1 cellular context compared by ENCODE assay signal in the genomic region with DNA sequence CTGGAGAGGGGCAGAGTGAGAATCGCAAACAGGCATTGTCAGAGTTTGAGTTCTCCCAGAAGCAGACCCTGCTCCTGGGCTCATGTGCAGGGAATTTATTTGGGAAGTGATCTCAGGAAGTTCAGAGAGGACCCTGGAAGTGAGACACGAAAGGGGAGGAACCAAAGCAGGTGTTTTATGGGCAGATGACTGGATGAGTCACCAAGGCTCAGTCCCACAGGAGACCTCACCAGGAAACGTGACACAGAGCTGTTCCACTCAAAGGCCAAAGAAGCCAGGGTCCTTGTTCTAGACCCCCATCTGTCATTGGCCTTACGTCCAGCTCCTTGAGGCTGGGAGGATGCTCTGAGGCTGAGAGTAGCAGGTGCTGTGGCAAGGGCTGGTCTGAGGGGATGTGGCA.
TF ChIP-seq lines count a peak whose summit lies in the region.

No MANE protein-coding gene starts in this region.

TF ChIP-seq in WTC11, 78 proteins besides CTCF, POLR2A, EP300 and RAD21 (continued from another document):
- TF ChIP-seq, protein P1, sequence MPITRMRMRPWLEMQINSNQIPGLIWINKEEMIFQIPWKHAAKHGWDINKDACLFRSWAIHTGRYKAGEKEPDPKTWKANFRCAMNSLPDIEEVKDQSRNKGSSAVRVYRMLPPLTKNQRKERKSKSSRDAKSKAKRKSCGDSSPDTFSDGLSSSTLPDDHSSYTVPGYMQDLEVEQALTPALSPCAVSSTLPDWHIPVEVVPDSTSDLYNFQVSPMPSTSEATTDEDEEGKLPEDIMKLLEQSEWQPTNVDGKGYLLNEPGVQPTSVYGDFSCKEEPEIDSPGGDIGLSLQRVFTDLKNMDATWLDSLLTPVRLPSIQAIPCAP (CRISPR knock-in tag; IDR thresholded peaks at IDR 0.05): no peak
- TF ChIP-seq TP53 (CRISPR knock-in tag; IDR thresholded peaks at IDR 0.05) (no peak), ZNF671 (CRISPR knock-in tag; IDR thresholded peaks at IDR 0.05) (no peak), ZNF263 (CRISPR knock-in tag; IDR thresholded peaks at IDR 0.05; ENCODE audit: low read depth) (no peak), GABPB1 (CRISPR knock-in tag; IDR thresholded peaks at IDR 0.05) (no peak), ZBTB21 (CRISPR knock-in tag; IDR thresholded peaks at IDR 0.05; ENCODE audit: borderline replicate concordance) (no peak), ZNF317 (CRISPR knock-in tag; IDR thresholded peaks at IDR 0.05; ENCODE audit: borderline replicate concordance, low read depth) (no peak)
- TF ChIP-seq, protein P2, sequence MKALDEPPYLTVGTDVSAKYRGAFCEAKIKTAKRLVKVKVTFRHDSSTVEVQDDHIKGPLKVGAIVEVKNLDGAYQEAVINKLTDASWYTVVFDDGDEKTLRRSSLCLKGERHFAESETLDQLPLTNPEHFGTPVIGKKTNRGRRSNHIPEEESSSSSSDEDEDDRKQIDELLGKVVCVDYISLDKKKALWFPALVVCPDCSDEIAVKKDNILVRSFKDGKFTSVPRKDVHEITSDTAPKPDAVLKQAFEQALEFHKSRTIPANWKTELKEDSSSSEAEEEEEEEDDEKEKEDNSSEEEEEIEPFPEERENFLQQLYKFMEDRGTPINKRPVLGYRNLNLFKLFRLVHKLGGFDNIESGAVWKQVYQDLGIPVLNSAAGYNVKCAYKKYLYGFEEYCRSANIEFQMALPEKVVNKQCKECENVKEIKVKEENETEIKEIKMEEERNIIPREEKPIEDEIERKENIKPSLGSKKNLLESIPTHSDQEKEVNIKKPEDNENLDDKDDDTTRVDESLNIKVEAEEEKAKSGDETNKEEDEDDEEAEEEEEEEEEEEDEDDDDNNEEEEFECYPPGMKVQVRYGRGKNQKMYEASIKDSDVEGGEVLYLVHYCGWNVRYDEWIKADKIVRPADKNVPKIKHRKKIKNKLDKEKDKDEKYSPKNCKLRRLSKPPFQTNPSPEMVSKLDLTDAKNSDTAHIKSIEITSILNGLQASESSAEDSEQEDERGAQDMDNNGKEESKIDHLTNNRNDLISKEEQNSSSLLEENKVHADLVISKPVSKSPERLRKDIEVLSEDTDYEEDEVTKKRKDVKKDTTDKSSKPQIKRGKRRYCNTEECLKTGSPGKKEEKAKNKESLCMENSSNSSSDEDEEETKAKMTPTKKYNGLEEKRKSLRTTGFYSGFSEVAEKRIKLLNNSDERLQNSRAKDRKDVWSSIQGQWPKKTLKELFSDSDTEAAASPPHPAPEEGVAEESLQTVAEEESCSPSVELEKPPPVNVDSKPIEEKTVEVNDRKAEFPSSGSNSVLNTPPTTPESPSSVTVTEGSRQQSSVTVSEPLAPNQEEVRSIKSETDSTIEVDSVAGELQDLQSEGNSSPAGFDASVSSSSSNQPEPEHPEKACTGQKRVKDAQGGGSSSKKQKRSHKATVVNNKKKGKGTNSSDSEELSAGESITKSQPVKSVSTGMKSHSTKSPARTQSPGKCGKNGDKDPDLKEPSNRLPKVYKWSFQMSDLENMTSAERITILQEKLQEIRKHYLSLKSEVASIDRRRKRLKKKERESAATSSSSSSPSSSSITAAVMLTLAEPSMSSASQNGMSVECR (CRISPR knock-in tag; IDR thresholded peaks at IDR 0.05; ENCODE audit: borderline replicate concordance): no peak
- TF ChIP-seq, protein P3, sequence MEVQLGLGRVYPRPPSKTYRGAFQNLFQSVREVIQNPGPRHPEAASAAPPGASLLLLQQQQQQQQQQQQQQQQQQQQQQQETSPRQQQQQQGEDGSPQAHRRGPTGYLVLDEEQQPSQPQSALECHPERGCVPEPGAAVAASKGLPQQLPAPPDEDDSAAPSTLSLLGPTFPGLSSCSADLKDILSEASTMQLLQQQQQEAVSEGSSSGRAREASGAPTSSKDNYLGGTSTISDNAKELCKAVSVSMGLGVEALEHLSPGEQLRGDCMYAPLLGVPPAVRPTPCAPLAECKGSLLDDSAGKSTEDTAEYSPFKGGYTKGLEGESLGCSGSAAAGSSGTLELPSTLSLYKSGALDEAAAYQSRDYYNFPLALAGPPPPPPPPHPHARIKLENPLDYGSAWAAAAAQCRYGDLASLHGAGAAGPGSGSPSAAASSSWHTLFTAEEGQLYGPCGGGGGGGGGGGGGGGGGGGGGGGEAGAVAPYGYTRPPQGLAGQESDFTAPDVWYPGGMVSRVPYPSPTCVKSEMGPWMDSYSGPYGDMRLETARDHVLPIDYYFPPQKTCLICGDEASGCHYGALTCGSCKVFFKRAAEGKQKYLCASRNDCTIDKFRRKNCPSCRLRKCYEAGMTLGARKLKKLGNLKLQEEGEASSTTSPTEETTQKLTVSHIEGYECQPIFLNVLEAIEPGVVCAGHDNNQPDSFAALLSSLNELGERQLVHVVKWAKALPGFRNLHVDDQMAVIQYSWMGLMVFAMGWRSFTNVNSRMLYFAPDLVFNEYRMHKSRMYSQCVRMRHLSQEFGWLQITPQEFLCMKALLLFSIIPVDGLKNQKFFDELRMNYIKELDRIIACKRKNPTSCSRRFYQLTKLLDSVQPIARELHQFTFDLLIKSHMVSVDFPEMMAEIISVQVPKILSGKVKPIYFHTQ (CRISPR knock-in tag; IDR thresholded peaks at IDR 0.05): no peak
- TF ChIP-seq, protein P4, sequence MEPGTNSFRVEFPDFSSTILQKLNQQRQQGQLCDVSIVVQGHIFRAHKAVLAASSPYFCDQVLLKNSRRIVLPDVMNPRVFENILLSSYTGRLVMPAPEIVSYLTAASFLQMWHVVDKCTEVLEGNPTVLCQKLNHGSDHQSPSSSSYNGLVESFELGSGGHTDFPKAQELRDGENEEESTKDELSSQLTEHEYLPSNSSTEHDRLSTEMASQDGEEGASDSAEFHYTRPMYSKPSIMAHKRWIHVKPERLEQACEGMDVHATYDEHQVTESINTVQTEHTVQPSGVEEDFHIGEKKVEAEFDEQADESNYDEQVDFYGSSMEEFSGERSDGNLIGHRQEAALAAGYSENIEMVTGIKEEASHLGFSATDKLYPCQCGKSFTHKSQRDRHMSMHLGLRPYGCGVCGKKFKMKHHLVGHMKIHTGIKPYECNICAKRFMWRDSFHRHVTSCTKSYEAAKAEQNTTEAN (CRISPR knock-in tag; IDR thresholded peaks at IDR 0.05): no peak
